In genomic region chr3:186099178-186099577, GRCh38 we compare ENCODE assay signal across 11 cellular contexts. TPM values are rescaled to one million over a fixed set of nuclear protein-coding genes. Genes with fewer than 3 reads are reported as not detected.
DNase-seq lines count a peak whose midpoint lies in the region; ATAC-seq and TF ChIP-seq lines count a peak whose summit lies in the region.
"Had no signal": no experiment of that assay in that cellular context is flagged by ENCODE, and none has a peak within 500 bp of the region (broad histone marks: within the 10 kb centered on the region; RNA-seq: fewer than 3 reads in every experiment).

No MANE protein-coding gene starts in this region.

- no peak overlapping the region for H3K27ac Mint-ChIP-seq in activated CD8-positive, alpha-beta memory T cell treated with anti-CD3 and anti-CD28 coated beads, Interleukin-2, amount 10 ng/mL, durations not matched to agents 7 days and 5 days

- H3K27me3 ChIP-seq in PC-3 (ENCODE audit: low read length): no peaks in the 10 kb centered on the region
- H3K27me3 ChIP-seq: esophagus muscularis mucosa had no signal

- no peak for TF ChIP-seq CTCF in PC-3 (conservative IDR thresholded peaks at IDR 0.05; ENCODE audit: low read depth, low read length)
- TF ChIP-seq CTCF in fibroblast of the aortic adventitia (IDR thresholded peaks at IDR 0.05; ENCODE audit: insufficient read depth, low read length): no peak
- no peak for TF ChIP-seq CTCF in retinal pigment epithelial cell (conservative IDR thresholded peaks at IDR 0.05; ENCODE audit: low read depth, low read length)

- peaks cover 9% of the 10 kb centered on the region; the same call in 1 of the 2 replicates for H3K79me2 ChIP-seq in PC-3 (ENCODE audit: low read length)

- H3K27ac ChIP-seq in PC-3 (ENCODE audit: low read length): no peak overlapping the region
- H3K27ac ChIP-seq: esophagus muscularis mucosa had no signal

- CTCF ChIA-PET in PC-3 (lab: Charles Lee): no interaction called here
- CTCF ChIA-PET in activated CD8-positive, alpha-beta memory T cell treated with anti-CD3 and anti-CD28 coated beads, Interleukin-2, amount 10 ng/mL, durations not matched to agents 7 days and 5 days (lab: Charles Lee): interaction anchor here (0.5 to 1.1 kb wide), 2 partner anchors 30 to 441 kb away, joined by 3 to 4 read pairs; no protein-coding TSS in a partner anchor

- peaks cover 3% of the 10 kb centered on the region; the same call in 1 of the 2 replicates for H4K20me1 ChIP-seq in PC-3 (ENCODE audit: low read length)

- no peaks in the 10 kb centered on the region for H3K9me2 ChIP-seq in PC-3 (replicated peaks; ENCODE audit: low read length)

- no peak overlapping the region for H3K4me2 ChIP-seq in PC-3 (ENCODE audit: low read length)

- H2AFZ ChIP-seq in PC-3 (ENCODE audit: low read length): no peak overlapping the region

- DNase-seq in GM04504 (ENCODE audit: low read depth): peak; percentile 66
- DNase-seq in PC-3: peak; percentile 26
- peak; percentile 74 for DNase-seq in fibroblast of the aortic adventitia (ENCODE audit: low read depth)
- DNase-seq in retinal pigment epithelial cell (ENCODE audit: low read depth): peak; percentile 88
- no peak for DNase-seq in NCI-H2081 treated with DMSO at 0.1 percent for 48 hours (lab: John Stamatoyannopoulos, UW)
- DNase-seq in activated CD8-positive, alpha-beta memory T cell treated with anti-CD3 and anti-CD28 coated beads, Interleukin-2, amount 10 ng/mL, durations not matched to agents 7 days and 5 days: no peak
- DNase-seq: activated CD4-positive, alpha-beta T cell treated with anti-CD3 and anti-CD28 coated beads for 1 hour; small intestine had no signal

- peaks cover 88% of the 10 kb centered on the region for H3K27me3 Mint-ChIP-seq in activated CD8-positive, alpha-beta memory T cell treated with anti-CD3 and anti-CD28 coated beads, Interleukin-2, amount 10 ng/mL, durations not matched to agents 7 days and 5 days

- POLR2A ChIA-PET in PC-3 (lab: Charles Lee; ENCODE audit: unreplicated experiment): no interaction called here

- intact Hi-C loops in PC-3 (cut with micrococcal nuclease): no loop called here

- no peaks in the 10 kb centered on the region for H3K36me3 Mint-ChIP-seq in activated CD8-positive, alpha-beta memory T cell treated with anti-CD3 and anti-CD28 coated beads, Interleukin-2, amount 10 ng/mL, durations not matched to agents 7 days and 5 days

- H3K36me3 ChIP-seq in PC-3 (ENCODE audit: low read depth, low read length): peaks cover 19% of the 10 kb centered on the region; the same call in 1 of the 2 replicates
- H3K36me3 ChIP-seq: esophagus muscularis mucosa had no signal

- no peak for ATAC-seq in PC-3
- ATAC-seq in GM18498 (IDR thresholded peaks at IDR 0.05; ENCODE audit: unreplicated experiment): no peak
- no peak for ATAC-seq in GM18907 (IDR thresholded peaks at IDR 0.05; ENCODE audit: unreplicated experiment)
- no peak for ATAC-seq in activated CD8-positive, alpha-beta memory T cell treated with anti-CD3 and anti-CD28 coated beads, Interleukin-2, amount 10 ng/mL, durations not matched to agents 7 days and 5 days

- H3K4me3 ChIP-seq in PC-3 (ENCODE audit: low read length) (no peak overlapping the region), fibroblast of the aortic adventitia (ENCODE audit: low read depth, low read length) (no peak overlapping the region), retinal pigment epithelial cell (ENCODE audit: low read length) (no peak overlapping the region)
- H3K4me3 ChIP-seq: esophagus muscularis mucosa had no signal

- no peak overlapping the region for H3K9ac ChIP-seq in PC-3 (ENCODE audit: low read length)

- no peaks in the 10 kb centered on the region for H3K4me1 Mint-ChIP-seq in activated CD8-positive, alpha-beta memory T cell treated with anti-CD3 and anti-CD28 coated beads, Interleukin-2, amount 10 ng/mL, durations not matched to agents 7 days and 5 days

- H3K9me3 ChIP-seq in PC-3 (ENCODE audit: low read length): no peaks in the 10 kb centered on the region
- H3K9me3 ChIP-seq: esophagus muscularis mucosa had no signal

- no TSS peak for BruUV-seq in PC-3 (replicated peaks; lab: Mats Ljungman, UMichigan)

- no peaks in the 10 kb centered on the region for H3K9me3 Mint-ChIP-seq in activated CD8-positive, alpha-beta memory T cell treated with anti-CD3 and anti-CD28 coated beads, Interleukin-2, amount 10 ng/mL, durations not matched to agents 7 days and 5 days (ENCODE audit: low read depth)

- H3F3A ChIP-seq in PC-3 (ENCODE audit: low read length, unreplicated experiment): no peaks in the 10 kb centered on the region

- no peak overlapping the region for H3K4me3 Mint-ChIP-seq in activated CD8-positive, alpha-beta memory T cell treated with anti-CD3 and anti-CD28 coated beads, Interleukin-2, amount 10 ng/mL, durations not matched to agents 7 days and 5 days

- H3K4me1 ChIP-seq in PC-3 (ENCODE audit: insufficient read depth, low read length): peaks cover 22% of the 10 kb centered on the region

RNA-seq across cellular contexts. Expression of gene ETV5, which starts 9.7 kb away (rescaled TPM):
- total RNA-seq in PC-3 (2014; rRNA removed): 41.4 and 60.6 TPM in 2 replicates
- total RNA-seq in fibroblast of the aortic adventitia (ENCODE audit: low replicate concordance): 22.7 and 78.8 TPM in 2 replicates
- total RNA-seq in activated CD8-positive, alpha-beta memory T cell treated with anti-CD3 and anti-CD28 coated beads, Interleukin-2, amount 10 ng/mL, durations not matched to agents 7 days and 5 days: under 1 TPM; 0.16 to 0.47 TPM

Comparison
In these comparisons a context has a peak if more than half of its experiments do, and no peak if none do; other contexts are left out.
1. DNase-seq: peak in GM04504 (single experiment), PC-3 (single experiment), fibroblast of the aortic adventitia (single experiment) and retinal pigment epithelial cell (single experiment); none in NCI-H2081 treated with DMSO at 0.1 percent for 48 hours (single experiment) and activated CD8-positive, alpha-beta memory T cell treated with anti-CD3 and anti-CD28 coated beads, Interleukin-2, amount 10 ng/mL, durations not matched to agents 7 days and 5 days (single experiment).
2. RNA of gene ETV5, which starts 9.7 kb away (total RNA-seq): 22.7 to 78.8 TPM in fibroblast of the aortic adventitia and 41.4 to 60.6 TPM in PC-3; 0.16 to 0.47 TPM in activated CD8-positive, alpha-beta memory T cell treated with anti-CD3 and anti-CD28 coated beads, Interleukin-2, amount 10 ng/mL, durations not matched to agents 7 days and 5 days; every median in the first group is over 10 times any median in the second.